In genomic region chr10:96379758-96380157, GRCh38 we compare ENCODE assay signal across 9 cellular contexts. TPM values are rescaled to one million over a fixed set of nuclear protein-coding genes. Genes with fewer than 3 reads are reported as not detected.
"Had no signal": no experiment of that assay in that cellular context is flagged by ENCODE, and none has a peak within 500 bp of the region (broad histone marks: within the 10 kb centered on the region; RNA-seq: fewer than 3 reads in every experiment).

No MANE protein-coding gene starts in this region.

- H3K27ac Mint-ChIP-seq: GM23338, H9 had no signal

- H3K27ac ChIP-seq: HL-60 had no signal

- H3K4me3 Mint-ChIP-seq: GM23338, H9 had no signal

- ATAC-seq: GM23338, HepG2, K562 had no signal

- DNase-seq: H9, HCEC 1CT, KG1 had no signal

- H3K9me3 Mint-ChIP-seq: GM23338, H9 had no signal

RNA-seq across cellular contexts. Expression of gene OPALIN, which starts 21.0 kb away (rescaled TPM):
- total RNA-seq: GM23338, H1, H9, HepG2, HT1080, K562 had no signal
- polyA plus RNA-seq: GM23338, HepG2, K562 had no signal
